ENCODE assay signal across 19 cellular contexts in the genomic region with DNA sequence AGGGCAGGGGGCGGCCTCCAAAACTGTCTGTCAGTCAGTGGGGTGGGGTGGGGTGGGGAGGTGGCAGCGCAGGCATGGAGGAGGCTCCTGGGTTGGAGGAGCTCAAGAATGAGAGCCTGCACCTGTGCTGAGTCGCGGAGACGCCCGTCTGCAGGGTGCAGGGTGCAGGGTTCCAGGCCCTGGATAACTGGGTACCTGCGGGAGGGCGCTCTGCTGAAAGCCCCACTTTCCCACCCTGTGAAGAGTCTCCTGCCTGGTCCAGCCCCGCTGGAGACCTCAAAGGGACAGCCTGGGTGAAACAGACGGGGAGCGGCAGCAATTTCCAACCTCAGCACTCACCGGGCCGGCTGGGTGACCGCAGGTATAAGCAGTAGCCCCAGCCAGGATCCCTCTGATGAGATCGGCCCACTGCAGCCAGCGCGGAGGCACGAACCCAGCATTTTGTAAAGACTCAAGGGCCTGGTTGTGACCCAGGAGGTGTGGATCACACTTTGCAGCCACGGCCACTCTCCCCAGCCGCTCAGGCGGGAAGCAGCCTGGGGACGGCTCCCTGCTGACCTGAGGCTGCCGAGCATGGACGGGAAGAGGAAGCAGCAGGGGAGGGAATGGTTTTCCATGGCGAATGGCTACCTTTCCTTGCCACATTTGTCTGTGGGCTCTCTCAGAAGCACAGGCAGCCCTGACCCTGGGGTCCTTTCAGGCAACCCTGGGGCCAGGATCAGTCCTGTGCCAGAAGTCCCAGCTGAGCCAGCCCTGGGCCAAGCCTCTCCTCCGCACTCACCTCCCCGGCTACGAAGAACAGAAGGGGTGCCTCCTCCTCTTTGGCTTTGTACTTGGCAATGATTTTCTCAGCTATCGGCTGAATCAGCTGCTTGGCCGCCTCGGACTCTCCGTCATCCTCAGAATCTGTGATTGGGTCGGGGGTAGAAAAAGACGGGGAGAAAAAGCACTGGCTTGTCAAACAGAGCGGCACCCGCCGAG.
"Had no signal": no experiment of that assay in that cellular context is flagged by ENCODE, and none has a peak within 500 bp of the region (broad histone marks: within the 10 kb centered on the region; RNA-seq: fewer than 3 reads in every experiment).

No MANE protein-coding gene starts in this region.

- H3K36me3 Mint-ChIP-seq: naive B cell, type B pancreatic cell had no signal

- DNase-seq: activated naive CD4-positive, alpha-beta T cell treated with Interleukin-2 at 50 U/mL for 16 hours; activated T-cell treated with anti-CD3 and anti-CD28 coated beads for 4 hours; cerebellar nuclear complex; effector memory CD8-positive, alpha-beta T cell; islet precursor cell; naive B cell; right cardiac atrium; small intestine; stimulated activated CD4-positive, alpha-beta T cell treated with anti-CD3 and anti-CD28 coated beads, Interleukin-4, amount 100 ng/mL, for 24 hours; stimulated activated naive CD4-positive, alpha-beta T cell treated with Interleukin-2 at 50 U/mL for 16 hours had no signal

- H3K4me1 Mint-ChIP-seq: activated T-helper 17 cell treated with anti-CD3 and anti-CD28 coated beads, Interleukin-2, amount 50 U/mL, for 72 hours; naive B cell had no signal

- H3K27ac Mint-ChIP-seq: activated T-helper 17 cell treated with anti-CD3 and anti-CD28 coated beads, Interleukin-2, amount 50 U/mL, for 72 hours; dendritic cell treated with granulocyte-macrophage colony-stimulating factor and Interleukin-4, amounts not matched to agents 40 ng/mL and 50 ng/mL, for 4 days; effector memory CD8-positive, alpha-beta T cell; T-helper 2 cell treated with Interferon-gamma antibody and Interleukin-4, amounts not matched to agents 5 μg/mL and 100 μg/mL, for 36 hours; type B pancreatic cell had no signal

- H3K9me3 Mint-ChIP-seq: activated T-helper 17 cell treated with anti-CD3 and anti-CD28 coated beads, Interleukin-2, amount 50 U/mL, for 72 hours; dendritic cell treated with granulocyte-macrophage colony-stimulating factor and Interleukin-4, amounts not matched to agents 40 ng/mL and 50 ng/mL, for 4 days; effector memory CD8-positive, alpha-beta T cell; naive B cell; T-helper 2 cell treated with Interferon-gamma antibody and Interleukin-4, amounts not matched to agents 5 μg/mL and 100 μg/mL, for 36 hours; type B pancreatic cell had no signal

- H3K4me3 ChIP-seq: breast epithelium, gastroesophageal sphincter, prostate gland, suprapubic skin had no signal

- H3K27ac ChIP-seq: breast epithelium, gastroesophageal sphincter, prostate gland, suprapubic skin had no signal

- H3K36me3 ChIP-seq: breast epithelium had no signal

- H3K4me3 Mint-ChIP-seq: activated T-helper 17 cell treated with anti-CD3 and anti-CD28 coated beads, Interleukin-2, amount 50 U/mL, for 72 hours; dendritic cell treated with granulocyte-macrophage colony-stimulating factor and Interleukin-4, amounts not matched to agents 40 ng/mL and 50 ng/mL, for 4 days; effector memory CD8-positive, alpha-beta T cell; T-helper 2 cell treated with Interferon-gamma antibody and Interleukin-4, amounts not matched to agents 5 μg/mL and 100 μg/mL, for 36 hours; type B pancreatic cell had no signal

- H3K27me3 ChIP-seq: breast epithelium, gastroesophageal sphincter, suprapubic skin had no signal

- ATAC-seq: activated T-helper 17 cell treated with anti-CD3 and anti-CD28 coated beads, Interleukin-2, amount 50 U/mL, for 72 hours; effector memory CD8-positive, alpha-beta T cell; gastroesophageal sphincter; left lobe of liver had no signal

- H3K4me1 ChIP-seq: breast epithelium, gastroesophageal sphincter, prostate gland, suprapubic skin had no signal

- H3K9me3 ChIP-seq: breast epithelium, gastroesophageal sphincter, prostate gland, suprapubic skin had no signal

- H3K27me3 Mint-ChIP-seq: activated T-helper 17 cell treated with anti-CD3 and anti-CD28 coated beads, Interleukin-2, amount 50 U/mL, for 72 hours; naive B cell; type B pancreatic cell had no signal
